10 cellular contexts compared by ENCODE assay signal in genomic region chr6:33000053-33000452, GRCh38. TPM values are rescaled to one million over a fixed set of nuclear protein-coding genes. Genes with fewer than 3 reads are reported as not detected.
DNase-seq lines count a peak whose midpoint lies in the region; ATAC-seq and TF ChIP-seq lines count a peak whose summit lies in the region.
"Had no signal": no experiment of that assay in that cellular context is flagged by ENCODE, and none has a peak within 500 bp of the region (broad histone marks: within the 10 kb centered on the region; RNA-seq: fewer than 3 reads in every experiment).

No MANE protein-coding gene starts in this region.

- H3K36me3 Mint-ChIP-seq in activated CD4-positive, alpha-beta T cell treated with anti-CD3 and anti-CD28 coated beads, Interleukin-2, amount 10 ng/mL, durations not matched to agents 7 days and 5 days (ENCODE audit: low read depth), result no peaks in the 10 kb centered on the region
- H3K36me3 Mint-ChIP-seq in T-helper 2 cell treated with Interferon-gamma antibody and Interleukin-4, amounts not matched to agents 5 μg/mL and 100 μg/mL, for 36 hours (ENCODE audit: low read depth), result no peaks in the 10 kb centered on the region

- H3K4me1 Mint-ChIP-seq in activated CD4-positive, alpha-beta T cell treated with anti-CD3 and anti-CD28 coated beads, Interleukin-2, amount 10 ng/mL, durations not matched to agents 7 days and 5 days, result peaks cover 11% of the 10 kb centered on the region
- H3K4me1 Mint-ChIP-seq in T-helper 2 cell treated with Interferon-gamma antibody and Interleukin-4, amounts not matched to agents 5 μg/mL and 100 μg/mL, for 36 hours (ENCODE audit: low read depth), result peaks cover 6% of the 10 kb centered on the region

- H3K27me3 Mint-ChIP-seq in activated CD4-positive, alpha-beta T cell treated with anti-CD3 and anti-CD28 coated beads, Interleukin-2, amount 10 ng/mL, durations not matched to agents 7 days and 5 days, result peaks cover 47% of the 10 kb centered on the region
- peaks cover 39% of the 10 kb centered on the region for H3K27me3 Mint-ChIP-seq in T-helper 2 cell treated with Interferon-gamma antibody and Interleukin-4, amounts not matched to agents 5 μg/mL and 100 μg/mL, for 36 hours (ENCODE audit: low read depth)

- CTCF ChIA-PET in activated CD4-positive, alpha-beta T cell treated with anti-CD3 and anti-CD28 coated beads, Interleukin-2, amount 10 ng/mL, durations not matched to agents 7 days and 5 days (lab: Charles Lee), result interaction anchor here (1.0 to 1.4 kb wide), 3 partner anchors 11 to 66 kb away, joined by 3 to 4 read pairs (median 3); no protein-coding TSS in a partner anchor

- no peak overlapping the region for H3K4me3 Mint-ChIP-seq in activated CD4-positive, alpha-beta T cell treated with anti-CD3 and anti-CD28 coated beads, Interleukin-2, amount 10 ng/mL, durations not matched to agents 7 days and 5 days
- no peak overlapping the region for H3K4me3 Mint-ChIP-seq in T-helper 2 cell treated with Interferon-gamma antibody and Interleukin-4, amounts not matched to agents 5 μg/mL and 100 μg/mL, for 36 hours
- H3K4me3 Mint-ChIP-seq: stimulated activated naive CD8-positive, alpha-beta T cell treated with anti-CD3 and anti-CD28 coated beads, Interleukin-15, Interleukin-2, amounts not matched to agents 100 ng/mL and 50 ng/mL, for 24 hours; T-helper 1 cell treated with Interleukin-12 subunit alpha and Interleukin-12 subunit beta and Interleukin-4 antibody, amounts not matched to agents 30 μg/mL and 1 μg/mL, for 36 hours had no signal

- in situ Hi-C loops in T47D (cut with HindIII; ENCODE audit: low pct_unique_long_range_greater_than_20kb, low sequenced_read_pairs), result no loop called here

- H3K9me3 Mint-ChIP-seq in activated CD4-positive, alpha-beta T cell treated with anti-CD3 and anti-CD28 coated beads, Interleukin-2, amount 10 ng/mL, durations not matched to agents 7 days and 5 days, result no peaks in the 10 kb centered on the region
- no peaks in the 10 kb centered on the region for H3K9me3 Mint-ChIP-seq in T-helper 2 cell treated with Interferon-gamma antibody and Interleukin-4, amounts not matched to agents 5 μg/mL and 100 μg/mL, for 36 hours
- H3K9me3 Mint-ChIP-seq: stimulated activated naive CD8-positive, alpha-beta T cell treated with anti-CD3 and anti-CD28 coated beads, Interleukin-15, Interleukin-2, amounts not matched to agents 100 ng/mL and 50 ng/mL, for 24 hours; T-helper 1 cell treated with Interleukin-12 subunit alpha and Interleukin-12 subunit beta and Interleukin-4 antibody, amounts not matched to agents 30 μg/mL and 1 μg/mL, for 36 hours had no signal

- H3K4me3 ChIP-seq in retinal pigment epithelial cell (ENCODE audit: low read length), result no peak overlapping the region

- DNase-seq in activated CD4-positive, alpha-beta T cell treated with anti-CD3 and anti-CD28 coated beads, Interleukin-2, amount 10 ng/mL, durations not matched to agents 7 days and 5 days, result peak; percentile 49
- no peak for DNase-seq in activated CD4-positive, alpha-beta T cell treated with anti-CD3 and anti-CD28 coated beads for 1 hour
- DNase-seq in NAMALWA (ENCODE audit: low spot score), result peak; percentile 65
- DNase-seq in T47D (ENCODE audit: low read depth in 1 of 2, low spot score in 1 of 2), result peak; percentile 60 to 83
- no peak for DNase-seq in retinal pigment epithelial cell (ENCODE audit: low read depth)
- no peak for DNase-seq in T-helper 2 cell treated with Interferon-gamma antibody and Interleukin-4, amounts not matched to agents 5 μg/mL and 100 μg/mL, for 36 hours (ENCODE audit: low spot score)

- ATAC-seq in HG03196 (IDR thresholded peaks at IDR 0.05; ENCODE audit: unreplicated experiment) (no peak), HG03342 (IDR thresholded peaks at IDR 0.05; ENCODE audit: unreplicated experiment) (no peak)

- no peak overlapping the region for H3K27ac Mint-ChIP-seq in activated CD4-positive, alpha-beta T cell treated with anti-CD3 and anti-CD28 coated beads, Interleukin-2, amount 10 ng/mL, durations not matched to agents 7 days and 5 days
- H3K27ac Mint-ChIP-seq in T-helper 2 cell treated with Interferon-gamma antibody and Interleukin-4, amounts not matched to agents 5 μg/mL and 100 μg/mL, for 36 hours, result no peak overlapping the region
- H3K27ac Mint-ChIP-seq: stimulated activated naive CD8-positive, alpha-beta T cell treated with anti-CD3 and anti-CD28 coated beads, Interleukin-15, Interleukin-2, amounts not matched to agents 100 ng/mL and 50 ng/mL, for 24 hours; T-helper 1 cell treated with Interleukin-12 subunit alpha and Interleukin-12 subunit beta and Interleukin-4 antibody, amounts not matched to agents 30 μg/mL and 1 μg/mL, for 36 hours had no signal

- TF ChIP-seq CTCF in retinal pigment epithelial cell (conservative IDR thresholded peaks at IDR 0.05; ENCODE audit: low read depth, low read length), result peak; percentile 13

- POLR2A ChIA-PET in activated CD4-positive, alpha-beta T cell treated with anti-CD3 and anti-CD28 coated beads, Interleukin-2, amount 10 ng/mL, durations not matched to agents 7 days and 5 days (lab: Charles Lee), result no interaction called here

RNA-seq across cellular contexts. Expression of gene HLA-DOA, which starts 9.3 kb away (rescaled TPM):
- 1 to 10 TPM; 1.5 to 1.6 TPM for total RNA-seq in activated CD4-positive, alpha-beta T cell treated with anti-CD3 and anti-CD28 coated beads, Interleukin-2, amount 10 ng/mL, durations not matched to agents 7 days and 5 days

RNA-seq across cellular contexts. Expression of gene BRD2, which starts 31.7 kb away (rescaled TPM):
- total RNA-seq in activated CD4-positive, alpha-beta T cell treated with anti-CD3 and anti-CD28 coated beads, Interleukin-2, amount 10 ng/mL, durations not matched to agents 7 days and 5 days, result 100 to 1,000 TPM; 334 to 383 TPM

RNA-seq across cellular contexts. Expression of gene HLA-DMA, which starts 47.2 kb away (rescaled TPM):
- 10 to 100 TPM; 24.0 to 26.8 TPM for total RNA-seq in activated CD4-positive, alpha-beta T cell treated with anti-CD3 and anti-CD28 coated beads, Interleukin-2, amount 10 ng/mL, durations not matched to agents 7 days and 5 days

RNA-seq across cellular contexts. Expression of gene HLA-DMB, which starts 59.2 kb away (rescaled TPM):
- 1 to 10 TPM; 8.1 to 8.5 TPM for total RNA-seq in activated CD4-positive, alpha-beta T cell treated with anti-CD3 and anti-CD28 coated beads, Interleukin-2, amount 10 ng/mL, durations not matched to agents 7 days and 5 days

Comparison
In these comparisons a context has a peak if more than half of its experiments do, and no peak if none do; other contexts are left out.
1. DNase-seq: peak in activated CD4-positive, alpha-beta T cell treated with anti-CD3 and anti-CD28 coated beads, Interleukin-2, amount 10 ng/mL, durations not matched to agents 7 days and 5 days (single experiment), NAMALWA (single experiment) and T47D (2 of 2); none in activated CD4-positive, alpha-beta T cell treated with anti-CD3 and anti-CD28 coated beads for 1 hour (single experiment), retinal pigment epithelial cell (single experiment) and T-helper 2 cell treated with Interferon-gamma antibody and Interleukin-4, amounts not matched to agents 5 μg/mL and 100 μg/mL, for 36 hours (single experiment).